13 cellular contexts compared by ENCODE assay signal in genomic region chr10:5818894-5819293, GRCh38. TPM values are rescaled to one million over a fixed set of nuclear protein-coding genes. Genes with fewer than 3 reads are reported as not detected.
DNase-seq lines count a peak whose midpoint lies in the region; ATAC-seq and TF ChIP-seq lines count a peak whose summit lies in the region.
"Had no signal": no experiment of that assay in that cellular context is flagged by ENCODE, and none has a peak within 500 bp of the region (broad histone marks: within the 10 kb centered on the region; RNA-seq: fewer than 3 reads in every experiment).

No MANE protein-coding gene starts in this region.

- no CpG with 5 or more reads among the region's 6 CpGs for WGBS in mesendoderm (ENCODE audit: extremely low coverage, insufficient coverage, low lambda C conversion rate)

- H3K27me3 ChIP-seq in left lung (no peaks in the 10 kb centered on the region), mesendoderm (ENCODE audit: insufficient read depth, low read length, poor library complexity) (no peaks in the 10 kb centered on the region)
- H3K27me3 ChIP-seq: dorsolateral prefrontal cortex had no signal

- H3K27ac Mint-ChIP-seq in activated T-helper 1 cell treated with anti-CD3 and anti-CD28 coated beads, Interleukin-12 subunit alpha, Interleukin-12 subunit beta, Interleukin-2, Interleukin-4 antibody, amounts not matched to agents 30 ng/mL and 10 ng/mL and 1 ng/mL, durations not matched to agents 14 hours and 24 hours and 36 hours: no peak overlapping the region
- H3K27ac Mint-ChIP-seq: T-helper 1 cell treated with Interleukin-12 subunit alpha and Interleukin-12 subunit beta and Interleukin-4 antibody, amounts not matched to agents 30 μg/mL and 1 μg/mL, for 36 hours had no signal

- H3K56ac ChIP-seq in mesendoderm (ENCODE audit: low read length): no peak overlapping the region

- peaks cover 5% of the 10 kb centered on the region for H3K79me1 ChIP-seq in mesendoderm (ENCODE audit: low read length)

- in situ Hi-C loops in G401 (cut with HindIII; ENCODE audit: low sequenced_read_pairs): no loop called here

- H3K4me1 ChIP-seq in left lung (peaks cover 10 to 11% of the 10 kb centered on the region in 2 donors), mesendoderm (ENCODE audit: control insufficient read depth, low read depth, low read length) (no peaks in the 10 kb centered on the region)

- peaks cover 51% of the 10 kb centered on the region for H3K4me1 Mint-ChIP-seq in activated T-helper 1 cell treated with anti-CD3 and anti-CD28 coated beads, Interleukin-12 subunit alpha, Interleukin-12 subunit beta, Interleukin-2, Interleukin-4 antibody, amounts not matched to agents 30 ng/mL and 10 ng/mL and 1 ng/mL, durations not matched to agents 14 hours and 24 hours and 36 hours (ENCODE audit: low read depth)

- H3K79me2 ChIP-seq in mesendoderm (ENCODE audit: control insufficient read depth, insufficient read depth, low read length): peaks cover 2% of the 10 kb centered on the region

- no peak overlapping the region for H2BK120ac ChIP-seq in mesendoderm (ENCODE audit: low read depth, low read length)

- H4K5ac ChIP-seq in mesendoderm (ENCODE audit: low read length): no peak overlapping the region

- H3K4ac ChIP-seq in mesendoderm (ENCODE audit: low read depth, low read length): no peak overlapping the region

- no peaks in the 10 kb centered on the region for H3K27me3 Mint-ChIP-seq in activated T-helper 1 cell treated with anti-CD3 and anti-CD28 coated beads, Interleukin-12 subunit alpha, Interleukin-12 subunit beta, Interleukin-2, Interleukin-4 antibody, amounts not matched to agents 30 ng/mL and 10 ng/mL and 1 ng/mL, durations not matched to agents 14 hours and 24 hours and 36 hours (ENCODE audit: insufficient read depth)
- H3K27me3 Mint-ChIP-seq: activated CD8-positive, alpha-beta T cell treated with anti-CD3 and anti-CD28 coated beads for 36 hours had no signal

- TF ChIP-seq CTCF in GM10266 (IDR thresholded peaks at IDR 0.05; ENCODE audit: control insufficient read depth, insufficient read depth, low read depth, missing control alignments) (no peak), left lung (IDR thresholded peaks at IDR 0.05) (no peak)

- no peak overlapping the region for H3K4me3 ChIP-seq in left lung
- no peak overlapping the region for H3K4me3 ChIP-seq in mesendoderm (ENCODE audit: low read length)
- H3K4me3 ChIP-seq: dorsolateral prefrontal cortex had no signal

- peak; percentile 34 for DNase-seq in GM10266 (ENCODE audit: extremely low spot score)
- DNase-seq in left lung: no peak
- DNase-seq in activated CD4-positive, alpha-beta T cell treated with anti-CD3 and anti-CD28 coated beads, Interleukin-2, amount 50 U/mL, for 1 hour: no peak
- DNase-seq in mesendoderm: no peak
- DNase-seq in G401 (ENCODE audit: low spot score): no peak
- DNase-seq in activated T-helper 1 cell treated with anti-CD3 and anti-CD28 coated beads, Interleukin-12 subunit alpha, Interleukin-12 subunit beta, Interleukin-2, Interleukin-4 antibody, amounts not matched to agents 30 ng/mL and 10 ng/mL and 1 ng/mL, durations not matched to agents 14 hours and 24 hours and 36 hours (ENCODE audit: low spot score): no peak
- DNase-seq: activated CD8-positive, alpha-beta T cell treated with anti-CD3 and anti-CD28 coated beads for 36 hours; dorsolateral prefrontal cortex; foreskin melanocyte; KG1 had no signal

- H3K36me3 Mint-ChIP-seq in activated T-helper 1 cell treated with anti-CD3 and anti-CD28 coated beads, Interleukin-12 subunit alpha, Interleukin-12 subunit beta, Interleukin-2, Interleukin-4 antibody, amounts not matched to agents 30 ng/mL and 10 ng/mL and 1 ng/mL, durations not matched to agents 14 hours and 24 hours and 36 hours (ENCODE audit: low read depth): peaks cover 13% of the 10 kb centered on the region

- no peak overlapping the region for H3K9ac ChIP-seq in mesendoderm (ENCODE audit: low read length)

- H3K23ac ChIP-seq in mesendoderm (ENCODE audit: low read length): no peak overlapping the region

- no peak overlapping the region for H3K18ac ChIP-seq in mesendoderm (ENCODE audit: low read length)

- no peak overlapping the region for H2BK5ac ChIP-seq in mesendoderm (ENCODE audit: low read length)

- no peak overlapping the region for H2BK15ac ChIP-seq in mesendoderm (replicated peaks; ENCODE audit: low read depth)

- peaks cover 6% of the 10 kb centered on the region for H3K9me3 Mint-ChIP-seq in activated T-helper 1 cell treated with anti-CD3 and anti-CD28 coated beads, Interleukin-12 subunit alpha, Interleukin-12 subunit beta, Interleukin-2, Interleukin-4 antibody, amounts not matched to agents 30 ng/mL and 10 ng/mL and 1 ng/mL, durations not matched to agents 14 hours and 24 hours and 36 hours

- intact Hi-C loops in left lung (cut with DNase I): no loop called here
- intact Hi-C loops in activated T-helper 1 cell treated with anti-CD3 and anti-CD28 coated beads, Interleukin-12 subunit alpha, Interleukin-12 subunit beta, Interleukin-2, Interleukin-4 antibody, amounts not matched to agents 30 ng/mL and 10 ng/mL and 1 ng/mL, durations not matched to agents 14 hours and 24 hours and 36 hours (cut with micrococcal nuclease): loop anchor here (10.0 kb wide), 5 partner anchors 266 to 994 kb away; partner anchors contain the start of genes AKR1E2 and RBM17

- no peak overlapping the region for H4K8ac ChIP-seq in mesendoderm (ENCODE audit: low read depth, low read length)

- H3K4me2 ChIP-seq in mesendoderm (ENCODE audit: low read length): no peak overlapping the region

- H3K36me3 ChIP-seq in left lung: no peaks in the 10 kb centered on the region
- H3K36me3 ChIP-seq in mesendoderm (ENCODE audit: control insufficient read depth, insufficient read depth, low read length): no peaks in the 10 kb centered on the region

- no peaks in the 10 kb centered on the region for H3K9me3 ChIP-seq in left lung

- ATAC-seq in GM19467 (IDR thresholded peaks at IDR 0.05; ENCODE audit: unreplicated experiment): peak; percentile 39
- ATAC-seq in HG03442 (IDR thresholded peaks at IDR 0.05; ENCODE audit: unreplicated experiment): peak; percentile 38
- peak; percentile 20 for ATAC-seq in left lung
- ATAC-seq: activated CD8-positive, alpha-beta T cell treated with anti-CD3 and anti-CD28 coated beads for 36 hours had no signal

- no peak overlapping the region for H2AK5ac ChIP-seq in mesendoderm (ENCODE audit: low read length)

- no peak overlapping the region for H3K4me3 Mint-ChIP-seq in activated T-helper 1 cell treated with anti-CD3 and anti-CD28 coated beads, Interleukin-12 subunit alpha, Interleukin-12 subunit beta, Interleukin-2, Interleukin-4 antibody, amounts not matched to agents 30 ng/mL and 10 ng/mL and 1 ng/mL, durations not matched to agents 14 hours and 24 hours and 36 hours
- H3K4me3 Mint-ChIP-seq: activated CD8-positive, alpha-beta T cell treated with anti-CD3 and anti-CD28 coated beads for 36 hours; T-helper 1 cell treated with Interleukin-12 subunit alpha and Interleukin-12 subunit beta and Interleukin-4 antibody, amounts not matched to agents 30 μg/mL and 1 μg/mL, for 36 hours had no signal

- H3K27ac ChIP-seq in left lung (no peak overlapping the region), mesendoderm (ENCODE audit: low read depth, low read length) (no peak overlapping the region)
- H3K27ac ChIP-seq: dorsolateral prefrontal cortex had no signal

RNA-seq across cellular contexts. Expression of gene GDI2, which starts 5.7 kb away (rescaled TPM):
- total RNA-seq in left lung: 100 to 1,000 TPM; 196 to 219 TPM
- polyA plus RNA-seq in mesendoderm (2013, experiment 1 of 2): 276 TPM
- polyA plus RNA-seq in mesendoderm (2013, experiment 2 of 2): 274 TPM
- 473 and 615 TPM in 2 replicates for total RNA-seq in G401 (2014; rRNA removed; shearing (Covaris generic))
- total RNA-seq in activated T-helper 1 cell treated with anti-CD3 and anti-CD28 coated beads, Interleukin-12 subunit alpha, Interleukin-12 subunit beta, Interleukin-2, Interleukin-4 antibody, amounts not matched to agents 30 ng/mL and 10 ng/mL and 1 ng/mL, durations not matched to agents 14 hours and 24 hours and 36 hours: 288 and 290 TPM in 2 replicates
